25 cellular contexts compared by ENCODE assay signal in the genomic region with DNA sequence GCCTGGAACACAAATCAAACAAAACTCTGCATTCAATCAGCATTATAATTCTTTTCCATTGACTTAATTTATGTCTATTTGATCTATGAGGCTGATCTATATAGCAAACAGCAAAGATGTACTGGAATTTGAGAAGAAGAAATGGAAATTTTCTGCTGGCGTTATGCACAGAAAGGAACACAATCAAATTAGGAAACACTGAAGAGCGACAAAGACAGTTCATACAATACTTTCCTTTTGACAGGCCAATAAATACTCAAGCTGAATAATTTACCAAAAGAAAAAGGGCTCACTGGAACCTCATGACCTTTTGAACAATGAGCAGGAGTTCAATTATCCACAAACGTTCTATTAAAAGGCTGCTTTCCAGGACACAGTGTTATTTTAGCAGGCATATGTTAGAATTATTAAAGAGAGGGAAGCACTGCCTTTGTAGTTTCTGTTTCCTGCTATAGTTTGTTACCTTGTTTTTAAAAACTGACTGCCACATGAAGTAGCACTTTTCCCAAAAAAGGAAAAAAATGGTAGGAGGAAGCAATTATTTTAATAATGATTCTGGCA. TPM values are rescaled to one million over a fixed set of nuclear protein-coding genes. Genes with fewer than 3 reads are reported as not detected.
"Had no signal": no experiment of that assay in that cellular context is flagged by ENCODE, and none has a peak within 500 bp of the region (broad histone marks: within the 10 kb centered on the region; RNA-seq: fewer than 3 reads in every experiment).

No MANE protein-coding gene starts in this region.

- H3K27ac ChIP-seq: RWPE1, SJCRH30 had no signal

- H3K4me1 ChIP-seq: SJCRH30 had no signal

- H3K9me3 ChIP-seq: SJCRH30 had no signal

- H3K36me3 ChIP-seq: SJCRH30 had no signal

- H3K4me3 ChIP-seq: SJCRH30 had no signal

- DNase-seq: KBM-7, MV-4-11, NCI-H1048, NCI-H1105, NCI-H1436 treated with DMSO at 0.1 percent for 48 hours, NCI-H1694, NCI-H187 treated with DMSO at 0.1 percent for 48 hours, NCI-H2029 treated with DMSO at 0.1 percent for 48 hours, NCI-H2171 treated with DMSO at 0.1 percent for 48 hours, NCI-H226, NCI-H446, NCI-H510A, NCI-H526, NCI-H774, PC-3, SHP77, SJCRH30, SW 1271, T-cell had no signal

- ATAC-seq: Panc1, PC-3, T-cell had no signal

- H3K27me3 ChIP-seq: SJCRH30 had no signal

RNA-seq across cellular contexts. Expression of gene PDHA2, which starts 8.1 kb away (rescaled TPM):
- total RNA-seq: HT-29, LHCN-M2, MCF 10A, OCI-LY7, PC-3, SJCRH30, T-cell had no signal
